Comparison of ENCODE assay signal across 13 cellular contexts in genomic region chr12:49868449-49868848, GRCh38. TPM values are rescaled to one million over a fixed set of nuclear protein-coding genes. Genes with fewer than 3 reads are reported as not detected.
DNase-seq lines count a peak whose midpoint lies in the region; ATAC-seq and TF ChIP-seq lines count a peak whose summit lies in the region.
"Had no signal": no experiment of that assay in that cellular context is flagged by ENCODE, and none has a peak within 500 bp of the region (broad histone marks: within the 10 kb centered on the region; RNA-seq: fewer than 3 reads in every experiment).

No MANE protein-coding gene starts in this region.

- H3K27me3 ChIP-seq in AG04450 (ENCODE audit: control insufficient read depth, insufficient read depth, low read length) = peaks cover 18% of the 10 kb centered on the region
- H3K27me3 ChIP-seq: colonic mucosa had no signal

- H3K27ac Mint-ChIP-seq in glutamatergic neuron (ENCODE audit: unreplicated experiment) = no peak overlapping the region
- H3K27ac Mint-ChIP-seq: activated naive CD8-positive, alpha-beta T cell had no signal

- TF ChIP-seq CTCF in AG04450 (IDR thresholded peaks at IDR 0.05; ENCODE audit: low read depth, low read length) (no peak), glutamatergic neuron (IDR thresholded peaks at IDR 0.05; ENCODE audit: partially characterized antibody, unreplicated experiment) (no peak)

- peak overlapping the region; percentile 65 for H3K27ac ChIP-seq in AG04450 (ENCODE audit: low read depth, low read length)
- H3K27ac ChIP-seq: colonic mucosa had no signal

- H3K4me3 Mint-ChIP-seq in glutamatergic neuron (ENCODE audit: unreplicated experiment) = peak overlapping the region; percentile 52
- H3K4me3 Mint-ChIP-seq: activated naive CD8-positive, alpha-beta T cell; naive B cell had no signal

- peaks cover 3% of the 10 kb centered on the region for H3K9me3 Mint-ChIP-seq in glutamatergic neuron (ENCODE audit: unreplicated experiment)
- H3K9me3 Mint-ChIP-seq: naive B cell had no signal

- H3K4me1 Mint-ChIP-seq in glutamatergic neuron (ENCODE audit: low read depth, unreplicated experiment) = peaks cover 36% of the 10 kb centered on the region

- POLR2A ChIA-PET in AG04450 (lab: Yijun Ruan, JAX) = interaction anchor here (1.1 to 1.4 kb wide), 4 partner anchors 41 to 198 kb away, joined by 3 to 7 read pairs (median 4); partner anchors contain the start of gene TMBIM6

- no peak for DNase-seq in AG04450 (ENCODE audit: low read depth, low spot score)
- DNase-seq in glutamatergic neuron = no peak
- peak; percentile 78 for DNase-seq in posterior vena cava (ENCODE audit: low spot score)
- DNase-seq in DMS153 treated with DMSO at 0.1 percent for 48 hours (lab: John Stamatoyannopoulos, UW; ENCODE audit: unreplicated experiment) = no peak
- DNase-seq: naive B cell, NCI-H748 treated with DMSO at 0.1 percent for 48 hours, SIG-M5 had no signal

- no peaks in the 10 kb centered on the region for H3K9me3 ChIP-seq in AG04450 (ENCODE audit: control insufficient read depth, insufficient read depth, low read length)
- H3K9me3 ChIP-seq: colonic mucosa had no signal

- intact Hi-C loops in posterior vena cava (cut with DNase I) = loop anchor here (1.0 to 10.0 kb wide), 2 partner anchors 93 to 186 kb away; partner anchors contain the start of gene ASIC1 (in 1 of the 2)

- CTCF ChIA-PET in AG04450 (lab: Charles Lee) = interaction anchor here (0.6 to 4.0 kb wide), 9 partner anchors 10 to 562 kb away, joined by 3 to 21 read pairs (median 5); no protein-coding TSS in a partner anchor

- peaks cover 4% of the 10 kb centered on the region for H3K36me3 Mint-ChIP-seq in glutamatergic neuron (ENCODE audit: unreplicated experiment)
- H3K36me3 Mint-ChIP-seq: activated naive CD8-positive, alpha-beta T cell; naive B cell had no signal

- peaks cover 8% of the 10 kb centered on the region for H3K27me3 Mint-ChIP-seq in glutamatergic neuron (ENCODE audit: unreplicated experiment)
- H3K27me3 Mint-ChIP-seq: activated naive CD8-positive, alpha-beta T cell had no signal

- H3K4me3 ChIP-seq in AG04450 (ENCODE audit: low read depth, low read length) = no peak overlapping the region
- H3K4me3 ChIP-seq: colonic mucosa had no signal

- ATAC-seq in SK-N-SH treated with all-trans-retinoic acid at 6 μM for 48 hours (0 out of 3 replicates have a peak, but pooled peaks have one; percentile 0), HG03097 (IDR thresholded peaks at IDR 0.05; ENCODE audit: low FRiP score, unreplicated experiment) (no peak), HG02571 (IDR thresholded peaks at IDR 0.05; ENCODE audit: unreplicated experiment) (no peak), HG03196 (IDR thresholded peaks at IDR 0.05; ENCODE audit: unreplicated experiment) (no peak)

TF ChIP-seq in SK-N-SH treated with all-trans-retinoic acid at 6 μM for 48 hours, 23 proteins besides CTCF, POLR2A, EP300 and RAD21:
- TF ChIP-seq ZNF8 (CRISPR knock-in tag; IDR thresholded peaks at IDR 0.05) (no peak), BACH2 (CRISPR knock-in tag; IDR thresholded peaks at IDR 0.05; ENCODE audit: borderline replicate concordance) (no peak), TOX (CRISPR knock-in tag; IDR thresholded peaks at IDR 0.05; ENCODE audit: borderline replicate concordance) (no peak), ARNTL (CRISPR knock-in tag; IDR thresholded peaks at IDR 0.05; ENCODE audit: borderline replicate concordance, low read depth) (no peak), RARB (CRISPR knock-in tag; IDR thresholded peaks at IDR 0.05) (no peak), TCF4 (CRISPR knock-in tag; IDR thresholded peaks at IDR 0.05; ENCODE audit: borderline replicate concordance) (no peak), POU6F1 (CRISPR knock-in tag; IDR thresholded peaks at IDR 0.05; ENCODE audit: borderline replicate concordance, low read depth) (no peak), CSRNP3 (CRISPR knock-in tag; IDR thresholded peaks at IDR 0.05) (no peak), ZNF70 (CRISPR knock-in tag; IDR thresholded peaks at IDR 0.05) (no peak), SNAI2 (CRISPR knock-in tag; IDR thresholded peaks at IDR 0.05) (no peak), CREB5 (CRISPR knock-in tag; IDR thresholded peaks at IDR 0.05; ENCODE audit: low read depth) (no peak), ZNF565 (CRISPR knock-in tag; conservative IDR thresholded peaks at IDR 0.05; ENCODE audit: low read depth) (no peak), PPARA (CRISPR knock-in tag; IDR thresholded peaks at IDR 0.05; ENCODE audit: borderline replicate concordance) (no peak)
TF ChIP-seq in SK-N-SH treated with all-trans-retinoic acid at 6 μM for 48 hours: peak in this region for 0.

RNA-seq across cellular contexts. Expression of gene BCDIN3D, which starts 25.5 kb away (rescaled TPM):
- polyA plus RNA-seq in AG04450 (2011; rRNA removed) = 3.7 and 3.8 TPM in 2 replicates
- 2.4 and 3.0 TPM in 2 replicates for polyA minus RNA-seq in AG04450 (2011; rRNA and poly(A)+ RNA removed)
- total RNA-seq in glutamatergic neuron (ENCODE audit: unreplicated experiment) (5.9 TPM), posterior vena cava (1 to 10 TPM; 2.5 to 4.0 TPM)

RNA-seq across cellular contexts. Expression of gene FAIM2, which starts 35.3 kb away (rescaled TPM):
- polyA plus RNA-seq in AG04450 (2011; rRNA removed) = 5.9 and 9.1 TPM in 2 replicates
- 9.7 and 10.7 TPM in 2 replicates for polyA minus RNA-seq in AG04450 (2011; rRNA and poly(A)+ RNA removed)
- total RNA-seq in glutamatergic neuron (ENCODE audit: unreplicated experiment) = 3.5 TPM
- 1 to 10 TPM; 1.8 to 2.5 TPM for total RNA-seq in posterior vena cava

RNA-seq across cellular contexts. Expression of gene NCKAP5L, which starts 40.2 kb away (rescaled TPM):
- 5.6 and 7.3 TPM in 2 replicates for polyA plus RNA-seq in AG04450 (2011; rRNA removed)
- polyA minus RNA-seq in AG04450 (2011; rRNA and poly(A)+ RNA removed) = 15.9 and 16.0 TPM in 2 replicates
- total RNA-seq in glutamatergic neuron (ENCODE audit: unreplicated experiment) (64.3 TPM), posterior vena cava (10 to 100 TPM; 16.2 to 22.4 TPM)
